In genomic region chr1:114750780-114751179, GRCh38 we compare ENCODE assay signal across 13 cellular contexts. TPM values are rescaled to one million over a fixed set of nuclear protein-coding genes. Genes with fewer than 3 reads are reported as not detected.
DNase-seq lines count a peak whose midpoint lies in the region; ATAC-seq and TF ChIP-seq lines count a peak whose summit lies in the region.
"Had no signal": no experiment of that assay in that cellular context is flagged by ENCODE, and none has a peak within 500 bp of the region (broad histone marks: within the 10 kb centered on the region; RNA-seq: fewer than 3 reads in every experiment).

No MANE protein-coding gene starts in this region.

- peaks cover 73% of the 10 kb centered on the region for H3K4me1 Mint-ChIP-seq in activated naive CD8-positive, alpha-beta T cell treated with anti-CD3 and anti-CD28 coated beads, Interleukin-2, amount 10 ng/mL, durations not matched to agents 7 days and 5 days
- H3K4me1 Mint-ChIP-seq in nephron progenitor cell: peaks cover 49% of the 10 kb centered on the region

- H3K27me3 Mint-ChIP-seq in activated naive CD8-positive, alpha-beta T cell treated with anti-CD3 and anti-CD28 coated beads, Interleukin-2, amount 10 ng/mL, durations not matched to agents 7 days and 5 days: no peaks in the 10 kb centered on the region
- no peaks in the 10 kb centered on the region for H3K27me3 Mint-ChIP-seq in nephron progenitor cell (ENCODE audit: low read depth, poor library complexity)

- H3K36me3 Mint-ChIP-seq in activated naive CD8-positive, alpha-beta T cell treated with anti-CD3 and anti-CD28 coated beads, Interleukin-2, amount 10 ng/mL, durations not matched to agents 7 days and 5 days: peaks cover 22% of the 10 kb centered on the region
- H3K36me3 Mint-ChIP-seq in nephron progenitor cell (ENCODE audit: low read depth): peaks cover 38% of the 10 kb centered on the region

- no peaks in the 10 kb centered on the region for H3K9me3 Mint-ChIP-seq in activated naive CD8-positive, alpha-beta T cell treated with anti-CD3 and anti-CD28 coated beads, Interleukin-2, amount 10 ng/mL, durations not matched to agents 7 days and 5 days
- H3K9me3 Mint-ChIP-seq in nephron progenitor cell: no peaks in the 10 kb centered on the region

- ATAC-seq in activated naive CD8-positive, alpha-beta T cell treated with anti-CD3 and anti-CD28 coated beads, Interleukin-2, amount 10 ng/mL, durations not matched to agents 7 days and 5 days (ENCODE audit: low read depth): no peak
- ATAC-seq: body of pancreas had no signal

- peak overlapping the region; percentile 10 for H3K4me3 Mint-ChIP-seq in activated naive CD8-positive, alpha-beta T cell treated with anti-CD3 and anti-CD28 coated beads, Interleukin-2, amount 10 ng/mL, durations not matched to agents 7 days and 5 days
- H3K4me3 Mint-ChIP-seq in nephron progenitor cell: peak overlapping the region; percentile 11

- DNase-seq in DMS53 treated with DMSO at 0.1 percent for 48 hours (lab: John Stamatoyannopoulos, UW; ENCODE audit: unreplicated experiment): peak; percentile 66
- peak; percentile 1 for DNase-seq in NCI-H1092 treated with DMSO at 0.1 percent for 48 hours (lab: John Stamatoyannopoulos, UW)
- no peak for DNase-seq in activated naive CD8-positive, alpha-beta T cell treated with anti-CD3 and anti-CD28 coated beads, Interleukin-2, amount 10 ng/mL, durations not matched to agents 7 days and 5 days
- no peak for DNase-seq in nephron progenitor cell
- DNase-seq in NOMO-1 treated with DMSO at 0.1 percent for 48 hours (lab: John Stamatoyannopoulos, UW; ENCODE audit: unreplicated experiment): no peak
- no peak for DNase-seq in glomerular visceral epithelial cell (ENCODE audit: extremely low spot score)
- no peak for DNase-seq in stimulated activated CD4-positive, alpha-beta T cell treated with anti-CD3 and anti-CD28 coated beads, Interleukin-2, amount 100 ng/mL, for 24 hours
- DNase-seq: hypothalamus, NCI-H1694, testis had no signal

- H3K27ac Mint-ChIP-seq in activated naive CD8-positive, alpha-beta T cell treated with anti-CD3 and anti-CD28 coated beads, Interleukin-2, amount 10 ng/mL, durations not matched to agents 7 days and 5 days: no peak overlapping the region
- no peak overlapping the region for H3K27ac Mint-ChIP-seq in nephron progenitor cell

- POLR2A ChIA-PET in activated naive CD8-positive, alpha-beta T cell treated with anti-CD3 and anti-CD28 coated beads, Interleukin-2, amount 10 ng/mL, durations not matched to agents 7 days and 5 days (lab: Charles Lee): no interaction called here

- no peak for TF ChIP-seq CTCF in nephron progenitor cell (IDR thresholded peaks at IDR 0.05)

RNA-seq across cellular contexts. Expression of gene CSDE1, which starts 7.0 kb away (rescaled TPM):
- 100 to 1,000 TPM; 401 to 410 TPM for total RNA-seq in activated naive CD8-positive, alpha-beta T cell treated with anti-CD3 and anti-CD28 coated beads, Interleukin-2, amount 10 ng/mL, durations not matched to agents 7 days and 5 days

RNA-seq across cellular contexts. Expression of gene SIKE1, which starts 29.7 kb away (rescaled TPM):
- 10 to 100 TPM; 64.9 to 72.7 TPM for total RNA-seq in activated naive CD8-positive, alpha-beta T cell treated with anti-CD3 and anti-CD28 coated beads, Interleukin-2, amount 10 ng/mL, durations not matched to agents 7 days and 5 days

RNA-seq across cellular contexts. Expression of gene NRAS, which starts 34.2 kb away (rescaled TPM):
- 10 to 100 TPM; 37.4 to 40.2 TPM for total RNA-seq in activated naive CD8-positive, alpha-beta T cell treated with anti-CD3 and anti-CD28 coated beads, Interleukin-2, amount 10 ng/mL, durations not matched to agents 7 days and 5 days

RNA-seq across cellular contexts. Expression of gene AMPD1, which starts 55.4 kb away (rescaled TPM):
- not detected for total RNA-seq in activated naive CD8-positive, alpha-beta T cell treated with anti-CD3 and anti-CD28 coated beads, Interleukin-2, amount 10 ng/mL, durations not matched to agents 7 days and 5 days
- total RNA-seq: body of pancreas, H4, pulmonary artery endothelial cell had no signal

Comparison
In these comparisons a context has a peak if more than half of its experiments do, and no peak if none do; other contexts are left out.
1. DNase-seq: peak in DMS53 treated with DMSO at 0.1 percent for 48 hours (single experiment) and NCI-H1092 treated with DMSO at 0.1 percent for 48 hours (single experiment); none in activated naive CD8-positive, alpha-beta T cell treated with anti-CD3 and anti-CD28 coated beads, Interleukin-2, amount 10 ng/mL, durations not matched to agents 7 days and 5 days (single experiment), nephron progenitor cell (single experiment), NOMO-1 treated with DMSO at 0.1 percent for 48 hours (single experiment), glomerular visceral epithelial cell (single experiment) and stimulated activated CD4-positive, alpha-beta T cell treated with anti-CD3 and anti-CD28 coated beads, Interleukin-2, amount 100 ng/mL, for 24 hours (0 of 2).